ENCODE assay signal across 8 cellular contexts in the genomic region with DNA sequence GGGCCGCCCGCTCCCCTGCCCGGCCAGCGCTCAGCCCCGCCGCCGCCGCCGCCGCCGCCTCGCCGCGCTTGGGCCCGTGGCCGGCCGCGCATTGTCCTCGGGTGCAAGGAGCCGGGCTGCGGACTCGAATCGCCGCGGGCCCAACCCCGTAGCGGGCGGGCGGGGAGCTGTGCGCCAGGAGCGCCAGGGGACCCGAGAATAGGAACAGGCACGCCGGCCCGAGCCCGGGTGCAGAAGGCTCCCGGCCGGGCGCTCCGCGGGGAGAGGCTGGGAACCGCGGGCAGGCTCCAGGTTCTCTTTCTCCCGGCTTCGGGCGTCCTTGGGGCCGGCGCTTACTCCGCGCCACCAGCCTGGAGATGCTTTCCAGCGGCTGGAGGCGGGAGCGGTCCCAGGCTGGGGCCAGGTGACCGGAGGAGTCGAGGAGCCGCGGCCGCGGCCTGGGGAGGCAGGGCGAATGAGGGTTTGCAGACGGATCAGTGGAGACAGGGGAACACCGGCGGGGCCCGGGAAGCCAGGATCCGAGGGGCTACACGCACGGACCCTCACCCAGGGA. TPM values are rescaled to one million over a fixed set of nuclear protein-coding genes. Genes with fewer than 3 reads are reported as not detected.
A peak's percentile ranks its signal among the peaks of the same experiment; 100 is the strongest.
DNase-seq lines count a peak whose midpoint lies in the region; ATAC-seq and TF ChIP-seq lines count a peak whose summit lies in the region.

No MANE protein-coding gene starts in this region.

- H3K4me3 ChIP-seq in astrocyte of the spinal cord (ENCODE audit: low read depth, low read length) (peak overlapping the region; percentile 68), smooth muscle cell (peak overlapping the region; percentile 78)

- ATAC-seq in HG03469 (IDR thresholded peaks at IDR 0.05; ENCODE audit: unreplicated experiment), result no peak

- H3K4me1 ChIP-seq in smooth muscle cell (ENCODE audit: low read depth), result peaks cover 47% of the 10 kb centered on the region

- H3K79me2 ChIP-seq in smooth muscle cell (ENCODE audit: low read depth), result peaks cover 20% of the 10 kb centered on the region

- no peaks in the 10 kb centered on the region for H3K36me3 ChIP-seq in smooth muscle cell (ENCODE audit: low read depth)

- DNase-seq in NCI-H510A treated with DMSO at 0.1 percent for 48 hours (lab: John Stamatoyannopoulos, UW) (peak; percentile 3), NCI-H510A (lab: John Stamatoyannopoulos, UW) (no peak), M059J (ENCODE audit: low read depth) (peak; percentile 46), astrocyte of the spinal cord (ENCODE audit: low read depth, low spot score) (peak; percentile 51), iris pigment epithelial cell (ENCODE audit: low read depth) (peak; percentile 45), smooth muscle cell (lab: John Stamatoyannopoulos, UW; ENCODE audit: unreplicated experiment) (no peak), NCI-H1930 (lab: John Stamatoyannopoulos, UW) (no peak)

- in situ Hi-C loops in astrocyte of the spinal cord (cut with HindIII; ENCODE audit: low sequenced_read_pairs), result no loop called here

- peak overlapping the region; percentile 95 for H3K4me2 ChIP-seq in smooth muscle cell

- peaks cover 8% of the 10 kb centered on the region for H3F3A ChIP-seq in smooth muscle cell (ENCODE audit: low read depth)

- H3K27me3 ChIP-seq in smooth muscle cell (ENCODE audit: low read depth), result no peaks in the 10 kb centered on the region

- H3K9ac ChIP-seq in smooth muscle cell (ENCODE audit: low read depth), result peak overlapping the region; percentile 67

- TF ChIP-seq CTCF in astrocyte of the spinal cord (IDR thresholded peaks at IDR 0.05; ENCODE audit: low read depth, low read length), result no peak
- TF ChIP-seq CTCF in smooth muscle cell (IDR thresholded peaks at IDR 0.05; ENCODE audit: borderline replicate concordance, insufficient read depth, poor library complexity, severe bottlenecking), result no peak

- WGBS in smooth muscle cell (ENCODE audit: low lambda C conversion rate), result 2% methylated on average over 24 of the region's 67 CpGs

- peak overlapping the region; percentile 77 for H3K27ac ChIP-seq in smooth muscle cell (ENCODE audit: low read depth)

- H2AFZ ChIP-seq in smooth muscle cell (ENCODE audit: low read depth), result peak overlapping the region; percentile 11

- no peaks in the 10 kb centered on the region for H3K9me3 ChIP-seq in smooth muscle cell (replicated peaks; ENCODE audit: low read depth)

- peaks cover 19% of the 10 kb centered on the region for H4K20me1 ChIP-seq in smooth muscle cell (ENCODE audit: low read depth)

RNA-seq across cellular contexts. Expression of gene PKNOX2, which starts 0.6 kb away (rescaled TPM):
- total RNA-seq in M059J (2014; rRNA removed; shearing (Covaris generic)), result not detected in 2 replicates
- total RNA-seq in smooth muscle cell, result 6.5 and 7.2 TPM in 2 replicates
- 6.0 and 7.9 TPM in 2 replicates for polyA plus RNA-seq in smooth muscle cell

RNA-seq across cellular contexts. Expression of gene TMEM218, which starts 53.8 kb away (rescaled TPM):
- 24.0 and 32.7 TPM in 2 replicates for total RNA-seq in M059J (2014; rRNA removed; shearing (Covaris generic))
- total RNA-seq in smooth muscle cell, result 22.1 and 24.5 TPM in 2 replicates
- polyA plus RNA-seq in smooth muscle cell, result 22.7 and 30.7 TPM in 2 replicates

Comparison
In these comparisons a context has a peak if more than half of its experiments do, and no peak if none do; other contexts are left out.
1. DNase-seq: peak in NCI-H510A treated with DMSO at 0.1 percent for 48 hours (single experiment), M059J (single experiment), astrocyte of the spinal cord (single experiment) and iris pigment epithelial cell (single experiment); none in NCI-H510A (single experiment), smooth muscle cell (single experiment) and NCI-H1930 (0 of 2).